31 cellular contexts compared by ENCODE assay signal in genomic region chr20:10114598-10114997, GRCh38.
"Had no signal": no experiment of that assay in that cellular context is flagged by ENCODE, and none has a peak within 500 bp of the region (broad histone marks: within the 10 kb centered on the region; RNA-seq: fewer than 3 reads in every experiment).

No MANE protein-coding gene starts in this region.

- H3K9me3 ChIP-seq: adrenal gland, breast epithelium, colonic mucosa, esophagus squamous epithelium had no signal

- H3K4me1 Mint-ChIP-seq: activated naive CD4-positive, alpha-beta T cell treated with anti-CD3 and anti-CD28 coated beads, Interleukin-2, amount 50 U/mL, for 24 hours had no signal

- H3K27me3 Mint-ChIP-seq: activated CD4-positive, alpha-beta T cell treated with anti-CD3 and anti-CD28 coated beads, Interleukin-2, amount 10 ng/mL, durations not matched to agents 7 days and 5 days had no signal

- H3K4me1 ChIP-seq: adrenal gland, breast epithelium, colonic mucosa, esophagus squamous epithelium had no signal

- DNase-seq: activated CD4-positive, alpha-beta T cell treated with anti-CD3 and anti-CD28 coated beads for 1 hour; activated CD4-positive, alpha-beta T cell treated with anti-CD3 and anti-CD28 coated beads for 4 hours; activated CD4-positive, alpha-beta T cell treated with anti-CD3 and anti-CD28 coated beads, Interleukin-2, amount 10 ng/mL, durations not matched to agents 7 days and 5 days; activated CD4-positive, alpha-beta T cell treated with anti-CD3 and anti-CD28 coated beads, Interleukin-2, amount 50 U/mL, for 4 hours; activated CD8-positive, alpha-beta memory T cell treated with anti-CD3 and anti-CD28 coated beads for 24 hours; activated CD8-positive, alpha-beta T cell treated with anti-CD3 and anti-CD28 coated beads for 36 hours; activated effector memory CD4-positive, alpha-beta T cell treated with anti-CD3 and anti-CD28 coated beads, Interleukin-2, amount 50 U/mL, for 16 hours; activated naive CD4-positive, alpha-beta T cell treated with anti-CD3 and anti-CD28 coated beads for 36 hours; activated naive CD8-positive, alpha-beta T cell treated with anti-CD3 and anti-CD28 coated beads for 36 hours; activated naive CD8-positive, alpha-beta T cell treated with anti-CD3 and anti-CD28 coated beads, Interleukin-2, amount 50 U/mL, for 24 hours; activated T-cell treated with anti-CD3 and anti-CD28 coated beads, Interleukin-2, amount 50 U/mL, for 4 hours; adrenal gland; amygdala; aorta; central memory CD4-positive, alpha-beta T cell; cerebellar nuclear complex; colonic mucosa; effector CD8-positive, alpha-beta T cell; esophagus squamous epithelium; head of caudate nucleus; T-cell; T-helper 9 cell had no signal

- H3K36me3 ChIP-seq: adrenal gland, breast epithelium, cardiac muscle cell, colonic mucosa, esophagus squamous epithelium had no signal

- H3K27ac Mint-ChIP-seq: activated CD4-positive, alpha-beta T cell treated with anti-CD3 and anti-CD28 coated beads, Interleukin-2, amount 10 ng/mL, durations not matched to agents 7 days and 5 days; activated CD8-positive, alpha-beta T cell treated with anti-CD3 and anti-CD28 coated beads for 36 hours; activated naive CD4-positive, alpha-beta T cell treated with anti-CD3 and anti-CD28 coated beads for 36 hours; activated naive CD4-positive, alpha-beta T cell treated with anti-CD3 and anti-CD28 coated beads, Interleukin-2, amount 50 U/mL, for 24 hours; activated naive CD8-positive, alpha-beta T cell treated with anti-CD3 and anti-CD28 coated beads for 36 hours; activated naive CD8-positive, alpha-beta T cell treated with anti-CD3 and anti-CD28 coated beads, Interleukin-2, amount 50 U/mL, for 24 hours; activated T-helper 2 cell treated with anti-CD3 and anti-CD28 coated beads, Interferon-gamma antibody, Interleukin-2, Interleukin-4, amounts not matched to agents 10 μg/mL and 5 μg/mL and 100 μg/mL, durations not matched to agents 14 hours and 24 hours and 36 hours; T-cell; T-helper 1 cell treated with Interleukin-12 subunit alpha and Interleukin-12 subunit beta and Interleukin-4 antibody, amounts not matched to agents 30 μg/mL and 1 μg/mL, for 36 hours; WTC11 had no signal

- H3K27ac ChIP-seq: adrenal gland, breast epithelium, cardiac muscle cell, colonic mucosa, epithelial cell of prostate, esophagus squamous epithelium, VCaP had no signal

- H3K4me3 Mint-ChIP-seq: activated CD4-positive, alpha-beta T cell treated with anti-CD3 and anti-CD28 coated beads, Interleukin-2, amount 10 ng/mL, durations not matched to agents 7 days and 5 days; activated CD8-positive, alpha-beta T cell treated with anti-CD3 and anti-CD28 coated beads for 36 hours; activated naive CD4-positive, alpha-beta T cell treated with anti-CD3 and anti-CD28 coated beads for 36 hours; activated naive CD4-positive, alpha-beta T cell treated with anti-CD3 and anti-CD28 coated beads, Interleukin-2, amount 50 U/mL, for 24 hours; activated naive CD8-positive, alpha-beta T cell treated with anti-CD3 and anti-CD28 coated beads for 36 hours; activated naive CD8-positive, alpha-beta T cell treated with anti-CD3 and anti-CD28 coated beads, Interleukin-2, amount 50 U/mL, for 24 hours; activated T-cell treated with anti-CD3 and anti-CD28 coated beads, Interleukin-2, amount 50 U/mL, for 4 hours; T-cell; T-helper 1 cell treated with Interleukin-12 subunit alpha and Interleukin-12 subunit beta and Interleukin-4 antibody, amounts not matched to agents 30 μg/mL and 1 μg/mL, for 36 hours; WTC11 had no signal

- H3K4me3 ChIP-seq: adrenal gland, breast epithelium, cardiac muscle cell, colonic mucosa, esophagus squamous epithelium had no signal

- H3K9me3 Mint-ChIP-seq: activated CD4-positive, alpha-beta T cell treated with anti-CD3 and anti-CD28 coated beads, Interleukin-2, amount 10 ng/mL, durations not matched to agents 7 days and 5 days; activated CD8-positive, alpha-beta T cell treated with anti-CD3 and anti-CD28 coated beads for 36 hours; activated naive CD4-positive, alpha-beta T cell treated with anti-CD3 and anti-CD28 coated beads for 36 hours; activated naive CD4-positive, alpha-beta T cell treated with anti-CD3 and anti-CD28 coated beads, Interleukin-2, amount 50 U/mL, for 24 hours; activated naive CD8-positive, alpha-beta T cell treated with anti-CD3 and anti-CD28 coated beads for 36 hours; activated naive CD8-positive, alpha-beta T cell treated with anti-CD3 and anti-CD28 coated beads, Interleukin-2, amount 50 U/mL, for 24 hours; activated T-cell treated with anti-CD3 and anti-CD28 coated beads, Interleukin-2, amount 50 U/mL, for 4 hours; activated T-helper 2 cell treated with anti-CD3 and anti-CD28 coated beads, Interferon-gamma antibody, Interleukin-2, Interleukin-4, amounts not matched to agents 10 μg/mL and 5 μg/mL and 100 μg/mL, durations not matched to agents 14 hours and 24 hours and 36 hours; T-cell; T-helper 1 cell treated with Interleukin-12 subunit alpha and Interleukin-12 subunit beta and Interleukin-4 antibody, amounts not matched to agents 30 μg/mL and 1 μg/mL, for 36 hours had no signal

- H3K27me3 ChIP-seq: adrenal gland, breast epithelium, cardiac muscle cell, colonic mucosa, esophagus squamous epithelium had no signal

- H3K36me3 Mint-ChIP-seq: activated naive CD4-positive, alpha-beta T cell treated with anti-CD3 and anti-CD28 coated beads, Interleukin-2, amount 50 U/mL, for 24 hours; activated naive CD8-positive, alpha-beta T cell treated with anti-CD3 and anti-CD28 coated beads for 36 hours; brain; T-cell had no signal
